1 cellular context compared by ENCODE assay signal in genomic region chr11:62671604-62672528, GRCh38.
A peak's percentile ranks its signal among the peaks of the same experiment; 100 is the strongest.
TF ChIP-seq lines count a peak whose summit lies in the region.

TSS of gene LBHD1 (minus strand) at chr11:62672267. CDS start at chr11:62670031, 2,236 bp downstream.
TSS of gene UQCC3 (plus strand) at chr11:62671673. CDS start at chr11:62671746, 73 bp downstream.

TF ChIP-seq in HepG2, 621 proteins besides CTCF, POLR2A, EP300 and RAD21 (continued from another document and continues in another):
- TF ChIP-seq, protein P1, sequence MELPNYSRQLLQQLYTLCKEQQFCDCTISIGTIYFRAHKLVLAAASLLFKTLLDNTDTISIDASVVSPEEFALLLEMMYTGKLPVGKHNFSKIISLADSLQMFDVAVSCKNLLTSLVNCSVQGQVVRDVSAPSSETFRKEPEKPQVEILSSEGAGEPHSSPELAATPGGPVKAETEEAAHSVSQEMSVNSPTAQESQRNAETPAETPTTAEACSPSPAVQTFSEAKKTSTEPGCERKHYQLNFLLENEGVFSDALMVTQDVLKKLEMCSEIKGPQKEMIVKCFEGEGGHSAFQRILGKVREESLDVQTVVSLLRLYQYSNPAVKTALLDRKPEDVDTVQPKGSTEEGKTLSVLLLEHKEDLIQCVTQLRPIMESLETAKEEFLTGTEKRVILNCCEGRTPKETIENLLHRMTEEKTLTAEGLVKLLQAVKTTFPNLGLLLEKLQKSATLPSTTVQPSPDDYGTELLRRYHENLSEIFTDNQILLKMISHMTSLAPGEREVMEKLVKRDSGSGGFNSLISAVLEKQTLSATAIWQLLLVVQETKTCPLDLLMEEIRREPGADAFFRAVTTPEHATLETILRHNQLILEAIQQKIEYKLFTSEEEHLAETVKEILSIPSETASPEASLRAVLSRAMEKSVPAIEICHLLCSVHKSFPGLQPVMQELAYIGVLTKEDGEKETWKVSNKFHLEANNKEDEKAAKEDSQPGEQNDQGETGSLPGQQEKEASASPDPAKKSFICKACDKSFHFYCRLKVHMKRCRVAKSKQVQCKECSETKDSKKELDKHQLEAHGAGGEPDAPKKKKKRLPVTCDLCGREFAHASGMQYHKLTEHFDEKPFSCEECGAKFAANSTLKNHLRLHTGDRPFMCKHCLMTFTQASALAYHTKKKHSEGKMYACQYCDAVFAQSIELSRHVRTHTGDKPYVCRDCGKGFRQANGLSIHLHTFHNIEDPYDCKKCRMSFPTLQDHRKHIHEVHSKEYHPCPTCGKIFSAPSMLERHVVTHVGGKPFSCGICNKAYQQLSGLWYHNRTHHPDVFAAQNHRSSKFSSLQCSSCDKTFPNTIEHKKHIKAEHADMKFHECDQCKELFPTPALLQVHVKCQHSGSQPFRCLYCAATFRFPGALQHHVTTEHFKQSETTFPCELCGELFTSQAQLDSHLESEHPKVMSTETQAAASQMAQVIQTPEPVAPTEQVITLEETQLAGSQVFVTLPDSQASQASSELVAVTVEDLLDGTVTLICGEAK (IDR thresholded peaks at IDR 0.05), result no peak
- TF ChIP-seq, protein P1 (CRISPR knock-in tag; IDR thresholded peaks at IDR 0.05), result peak; percentile 72; the same call in 1 of the 2 replicates
- TF ChIP-seq ELF4 (CRISPR knock-in tag; IDR thresholded peaks at IDR 0.05; ENCODE audit: borderline replicate concordance) (peak; percentile 90), ZFP37 (CRISPR knock-in tag; IDR thresholded peaks at IDR 0.05; ENCODE audit: borderline replicate concordance) (no peak), ATM (IDR thresholded peaks at IDR 0.05; ENCODE audit: borderline replicate concordance) (no peak), ETV5 (CRISPR knock-in tag; IDR thresholded peaks at IDR 0.05; ENCODE audit: borderline replicate concordance) (peak; percentile 45; the same call in 1 of the 2 replicates), ZNF652 (CRISPR knock-in tag; IDR thresholded peaks at IDR 0.05; ENCODE audit: borderline replicate concordance, low read depth) (0 out of 2 replicates have a peak, but pooled peaks have one; percentile 39), AKNA (CRISPR knock-in tag; IDR thresholded peaks at IDR 0.05; ENCODE audit: borderline replicate concordance) (no peak), MZF1 (CRISPR knock-in tag; IDR thresholded peaks at IDR 0.05; ENCODE audit: borderline replicate concordance) (0 out of 2 replicates have a peak, but pooled peaks have one; percentile 19), CCDC6 (CRISPR knock-in tag; IDR thresholded peaks at IDR 0.05) (peak; percentile 70), TMF1 (CRISPR knock-in tag; IDR thresholded peaks at IDR 0.05; ENCODE audit: low read depth) (0 out of 2 replicates have a peak, but pooled peaks have one; percentile 43), ZSCAN31 (CRISPR knock-in tag; IDR thresholded peaks at IDR 0.05; ENCODE audit: low read depth) (peak; percentile 61), ZNF362 (CRISPR knock-in tag; IDR thresholded peaks at IDR 0.05; ENCODE audit: borderline replicate concordance) (peak; percentile 77), TEAD3 (CRISPR knock-in tag; optimal IDR thresholded peaks at IDR 0.05; ENCODE audit: borderline replicate concordance) (peak; percentile 9), NONO (IDR thresholded peaks at IDR 0.05) (no peak), NONO (CRISPR knock-in tag; conservative IDR thresholded peaks at IDR 0.05) (peak; percentile 94), ETV6 (CRISPR knock-in tag; conservative IDR thresholded peaks at IDR 0.05) (no peak), ZNF780A (CRISPR knock-in tag; IDR thresholded peaks at IDR 0.05) (no peak), ZNF709 (CRISPR knock-in tag; IDR thresholded peaks at IDR 0.05) (peak; percentile 54; the same call in 1 of the 2 replicates)
- TF ChIP-seq, protein P2, sequence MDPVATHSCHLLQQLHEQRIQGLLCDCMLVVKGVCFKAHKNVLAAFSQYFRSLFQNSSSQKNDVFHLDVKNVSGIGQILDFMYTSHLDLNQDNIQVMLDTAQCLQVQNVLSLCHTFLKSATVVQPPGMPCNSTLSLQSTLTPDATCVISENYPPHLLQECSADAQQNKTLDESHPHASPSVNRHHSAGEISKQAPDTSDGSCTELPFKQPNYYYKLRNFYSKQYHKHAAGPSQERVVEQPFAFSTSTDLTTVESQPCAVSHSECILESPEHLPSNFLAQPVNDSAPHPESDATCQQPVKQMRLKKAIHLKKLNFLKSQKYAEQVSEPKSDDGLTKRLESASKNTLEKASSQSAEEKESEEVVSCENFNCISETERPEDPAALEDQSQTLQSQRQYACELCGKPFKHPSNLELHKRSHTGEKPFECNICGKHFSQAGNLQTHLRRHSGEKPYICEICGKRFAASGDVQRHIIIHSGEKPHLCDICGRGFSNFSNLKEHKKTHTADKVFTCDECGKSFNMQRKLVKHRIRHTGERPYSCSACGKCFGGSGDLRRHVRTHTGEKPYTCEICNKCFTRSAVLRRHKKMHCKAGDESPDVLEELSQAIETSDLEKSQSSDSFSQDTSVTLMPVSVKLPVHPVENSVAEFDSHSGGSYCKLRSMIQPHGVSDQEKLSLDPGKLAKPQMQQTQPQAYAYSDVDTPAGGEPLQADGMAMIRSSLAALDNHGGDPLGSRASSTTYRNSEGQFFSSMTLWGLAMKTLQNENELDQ (CRISPR knock-in tag; IDR thresholded peaks at IDR 0.05; ENCODE audit: borderline replicate concordance), result no peak
- TF ChIP-seq, protein P3, sequence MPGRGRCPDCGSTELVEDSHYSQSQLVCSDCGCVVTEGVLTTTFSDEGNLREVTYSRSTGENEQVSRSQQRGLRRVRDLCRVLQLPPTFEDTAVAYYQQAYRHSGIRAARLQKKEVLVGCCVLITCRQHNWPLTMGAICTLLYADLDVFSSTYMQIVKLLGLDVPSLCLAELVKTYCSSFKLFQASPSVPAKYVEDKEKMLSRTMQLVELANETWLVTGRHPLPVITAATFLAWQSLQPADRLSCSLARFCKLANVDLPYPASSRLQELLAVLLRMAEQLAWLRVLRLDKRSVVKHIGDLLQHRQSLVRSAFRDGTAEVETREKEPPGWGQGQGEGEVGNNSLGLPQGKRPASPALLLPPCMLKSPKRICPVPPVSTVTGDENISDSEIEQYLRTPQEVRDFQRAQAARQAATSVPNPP (CRISPR knock-in tag; IDR thresholded peaks at IDR 0.05), result 0 out of 2 replicates have a peak, but pooled peaks have one; percentile 52
- TF ChIP-seq, protein P4, sequence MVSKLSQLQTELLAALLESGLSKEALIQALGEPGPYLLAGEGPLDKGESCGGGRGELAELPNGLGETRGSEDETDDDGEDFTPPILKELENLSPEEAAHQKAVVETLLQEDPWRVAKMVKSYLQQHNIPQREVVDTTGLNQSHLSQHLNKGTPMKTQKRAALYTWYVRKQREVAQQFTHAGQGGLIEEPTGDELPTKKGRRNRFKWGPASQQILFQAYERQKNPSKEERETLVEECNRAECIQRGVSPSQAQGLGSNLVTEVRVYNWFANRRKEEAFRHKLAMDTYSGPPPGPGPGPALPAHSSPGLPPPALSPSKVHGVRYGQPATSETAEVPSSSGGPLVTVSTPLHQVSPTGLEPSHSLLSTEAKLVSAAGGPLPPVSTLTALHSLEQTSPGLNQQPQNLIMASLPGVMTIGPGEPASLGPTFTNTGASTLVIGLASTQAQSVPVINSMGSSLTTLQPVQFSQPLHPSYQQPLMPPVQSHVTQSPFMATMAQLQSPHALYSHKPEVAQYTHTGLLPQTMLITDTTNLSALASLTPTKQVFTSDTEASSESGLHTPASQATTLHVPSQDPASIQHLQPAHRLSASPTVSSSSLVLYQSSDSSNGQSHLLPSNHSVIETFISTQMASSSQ (IDR thresholded peaks at IDR 0.05; ENCODE audit: low read depth), result no peak
- TF ChIP-seq, protein P4 (CRISPR knock-in tag; IDR thresholded peaks at IDR 0.05; ENCODE audit: borderline replicate concordance), result 0 out of 2 replicates have a peak, but pooled peaks have one; percentile 53
- TF ChIP-seq, protein P5, sequence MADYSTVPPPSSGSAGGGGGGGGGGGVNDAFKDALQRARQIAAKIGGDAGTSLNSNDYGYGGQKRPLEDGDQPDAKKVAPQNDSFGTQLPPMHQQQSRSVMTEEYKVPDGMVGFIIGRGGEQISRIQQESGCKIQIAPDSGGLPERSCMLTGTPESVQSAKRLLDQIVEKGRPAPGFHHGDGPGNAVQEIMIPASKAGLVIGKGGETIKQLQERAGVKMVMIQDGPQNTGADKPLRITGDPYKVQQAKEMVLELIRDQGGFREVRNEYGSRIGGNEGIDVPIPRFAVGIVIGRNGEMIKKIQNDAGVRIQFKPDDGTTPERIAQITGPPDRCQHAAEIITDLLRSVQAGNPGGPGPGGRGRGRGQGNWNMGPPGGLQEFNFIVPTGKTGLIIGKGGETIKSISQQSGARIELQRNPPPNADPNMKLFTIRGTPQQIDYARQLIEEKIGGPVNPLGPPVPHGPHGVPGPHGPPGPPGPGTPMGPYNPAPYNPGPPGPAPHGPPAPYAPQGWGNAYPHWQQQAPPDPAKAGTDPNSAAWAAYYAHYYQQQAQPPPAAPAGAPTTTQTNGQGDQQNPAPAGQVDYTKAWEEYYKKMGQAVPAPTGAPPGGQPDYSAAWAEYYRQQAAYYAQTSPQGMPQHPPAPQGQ (CRISPR knock-in tag; IDR thresholded peaks at IDR 0.05; ENCODE audit: borderline replicate concordance), result no peak
